8 cellular contexts compared by ENCODE assay signal in the genomic region with DNA sequence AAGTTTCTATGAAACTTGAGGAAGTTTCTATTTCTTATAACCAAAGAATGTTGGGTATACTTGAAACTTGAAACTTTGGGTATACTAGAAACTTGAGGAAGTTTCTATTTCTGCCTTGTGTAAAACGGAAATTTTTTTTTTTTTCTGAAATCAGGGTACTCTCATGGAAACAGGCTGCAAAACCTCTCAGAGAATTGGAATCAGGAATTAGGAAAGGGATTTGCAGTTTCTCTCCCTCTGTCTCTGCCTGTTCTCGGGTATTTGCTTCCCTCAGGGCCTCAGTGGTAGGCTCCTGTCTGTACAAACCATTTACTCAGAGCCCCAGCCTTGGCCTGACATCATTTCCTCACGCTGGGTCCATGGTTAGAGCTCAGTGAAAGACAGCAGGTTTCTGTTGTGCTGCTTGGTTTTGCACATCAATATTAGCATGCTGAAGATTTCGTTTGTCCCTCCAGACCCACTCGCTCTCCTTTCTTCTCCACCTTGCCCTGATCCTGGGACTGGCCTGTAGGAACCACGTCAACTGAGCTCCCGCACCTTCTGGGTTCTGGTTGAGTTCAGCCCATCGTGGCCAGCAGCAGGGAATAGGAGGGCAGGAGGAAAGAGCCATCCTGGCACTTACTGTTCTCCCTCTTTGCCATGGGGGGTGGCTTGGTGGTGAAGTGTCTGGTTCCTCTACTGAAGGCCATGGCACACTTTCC.
DNase-seq lines count a peak whose midpoint lies in the region; ATAC-seq and TF ChIP-seq lines count a peak whose summit lies in the region.

No MANE protein-coding gene starts in this region.

- H3K36me3 Mint-ChIP-seq in CD8-positive, alpha-beta memory T cell, result peaks cover 0 to 2% (median 0%) of the 10 kb centered on the region in 3 donors

- no peaks in the 10 kb centered on the region for H3K27me3 ChIP-seq in CD8-positive, alpha-beta memory T cell (ENCODE audit: insufficient read depth, low read length, poor library complexity, severe bottlenecking)
- H3K27me3 ChIP-seq in HL-60 (ENCODE audit: insufficient read depth, poor library complexity, severe bottlenecking) (no peaks in the 10 kb centered on the region), WERI-Rb-1 (ENCODE audit: insufficient read depth, low read depth, severe bottlenecking) (no peaks in the 10 kb centered on the region)

- peak overlapping the region; percentile 32 for H3K27ac ChIP-seq in CD8-positive, alpha-beta memory T cell (ENCODE audit: low read depth, low read length)
- H3K27ac ChIP-seq in HL-60 (replicated peaks), result peak overlapping the region; percentile 80
- no peak overlapping the region for H3K27ac ChIP-seq in WERI-Rb-1

- H3K4me1 ChIP-seq in CD8-positive, alpha-beta memory T cell (ENCODE audit: insufficient read depth, low read length), result peaks cover 65% of the 10 kb centered on the region

- CTCF ChIA-PET in CD8-positive, alpha-beta memory T cell (lab: Charles Lee), result interaction anchor here (0.9 to 2.3 kb wide), 4 partner anchors 80 to 172 kb away, joined by 3 to 6 read pairs (median 4); partner anchors contain the start of gene ST3GAL5

- H3K9me3 Mint-ChIP-seq in CD8-positive, alpha-beta memory T cell, result no peaks in the 10 kb centered on the region

- H3K27me3 Mint-ChIP-seq in CD8-positive, alpha-beta memory T cell, result peaks cover 0 to 3% of the 10 kb centered on the region in 2 donors

- H3K9me3 ChIP-seq in CD8-positive, alpha-beta memory T cell (ENCODE audit: low read length), result no peaks in the 10 kb centered on the region
- H3K9me3 ChIP-seq in WERI-Rb-1 (ENCODE audit: severe bottlenecking), result no peaks in the 10 kb centered on the region

- H3K36me3 ChIP-seq in CD8-positive, alpha-beta memory T cell (ENCODE audit: insufficient read depth, low read length), result no peaks in the 10 kb centered on the region
- no peaks in the 10 kb centered on the region for H3K36me3 ChIP-seq in WERI-Rb-1

- peak overlapping the region; percentile 20 for H3K4me3 ChIP-seq in CD8-positive, alpha-beta memory T cell (ENCODE audit: low read length)
- H3K4me3 ChIP-seq in HL-60 (replicated peaks; ENCODE audit: insufficient read depth, low read length) (no peak overlapping the region), WERI-Rb-1 (ENCODE audit: low read depth, low read length) (no peak overlapping the region)

- POLR2A ChIA-PET in CD8-positive, alpha-beta memory T cell (lab: Charles Lee), result no interaction called here

- H3K4me3 Mint-ChIP-seq in CD8-positive, alpha-beta memory T cell, result peak overlapping the region in 6 of 7 donors; percentile 27 to 76 (median 59)

- ATAC-seq in Right ventricle myocardium superior (ENCODE audit: poor library complexity), result peak; percentile 37

- H3K4me1 Mint-ChIP-seq in CD8-positive, alpha-beta memory T cell, result peaks cover 51 to 72% (median 51%) of the 10 kb centered on the region in 3 donors

- intact Hi-C loops in Right ventricle myocardium superior (cut with DNase I), result no loop called here

- DNase-seq in CD8-positive, alpha-beta memory T cell, result peak in 3 of 5 donors; percentile 22 to 56 (median 32)
- DNase-seq in GM20000 (ENCODE audit: low spot score) (peak; percentile 77), HL-60 (ENCODE audit: low read depth in 1 of 2, low spot score in 1 of 2) (peak in 1 of 2 experiments; percentile 59), Right ventricle myocardium superior (no peak), WERI-Rb-1 (no peak), NCI-H2171 (lab: John Stamatoyannopoulos, UW) (no peak)
- DNase-seq in activated CD8-positive, alpha-beta memory T cell treated with anti-CD3 and anti-CD28 coated beads, Interleukin-2, amount 50 U/mL, for 4 hours, result peak; percentile 32
- peak; percentile 35 for DNase-seq in stimulated activated CD4-positive, alpha-beta T cell treated with anti-CD3 and anti-CD28 coated beads, Interleukin-4, amount 100 ng/mL, for 24 hours

- peak overlapping the region; percentile 88 to 96 (median 94) for H3K27ac Mint-ChIP-seq in CD8-positive, alpha-beta memory T cell

- TF ChIP-seq CTCF in GM20000 (IDR thresholded peaks at IDR 0.05; ENCODE audit: extremely low read depth, missing control alignments) (no peak), HL-60 (IDR thresholded peaks at IDR 0.05; ENCODE audit: insufficient read depth, low read length) (no peak), WERI-Rb-1 (IDR thresholded peaks at IDR 0.05; ENCODE audit: low read depth, low read length) (no peak)

Comparison
In these comparisons a context has a peak if more than half of its experiments do, and no peak if none do; other contexts are left out.
1. DNase-seq: peak in CD8-positive, alpha-beta memory T cell (3 of 5), GM20000 (single experiment), activated CD8-positive, alpha-beta memory T cell treated with anti-CD3 and anti-CD28 coated beads, Interleukin-2, amount 50 U/mL, for 4 hours (single experiment) and stimulated activated CD4-positive, alpha-beta T cell treated with anti-CD3 and anti-CD28 coated beads, Interleukin-4, amount 100 ng/mL, for 24 hours (single experiment); none in Right ventricle myocardium superior (single experiment), WERI-Rb-1 (single experiment) and NCI-H2171 (single experiment).